8 cellular contexts compared by ENCODE assay signal in the genomic region with DNA sequence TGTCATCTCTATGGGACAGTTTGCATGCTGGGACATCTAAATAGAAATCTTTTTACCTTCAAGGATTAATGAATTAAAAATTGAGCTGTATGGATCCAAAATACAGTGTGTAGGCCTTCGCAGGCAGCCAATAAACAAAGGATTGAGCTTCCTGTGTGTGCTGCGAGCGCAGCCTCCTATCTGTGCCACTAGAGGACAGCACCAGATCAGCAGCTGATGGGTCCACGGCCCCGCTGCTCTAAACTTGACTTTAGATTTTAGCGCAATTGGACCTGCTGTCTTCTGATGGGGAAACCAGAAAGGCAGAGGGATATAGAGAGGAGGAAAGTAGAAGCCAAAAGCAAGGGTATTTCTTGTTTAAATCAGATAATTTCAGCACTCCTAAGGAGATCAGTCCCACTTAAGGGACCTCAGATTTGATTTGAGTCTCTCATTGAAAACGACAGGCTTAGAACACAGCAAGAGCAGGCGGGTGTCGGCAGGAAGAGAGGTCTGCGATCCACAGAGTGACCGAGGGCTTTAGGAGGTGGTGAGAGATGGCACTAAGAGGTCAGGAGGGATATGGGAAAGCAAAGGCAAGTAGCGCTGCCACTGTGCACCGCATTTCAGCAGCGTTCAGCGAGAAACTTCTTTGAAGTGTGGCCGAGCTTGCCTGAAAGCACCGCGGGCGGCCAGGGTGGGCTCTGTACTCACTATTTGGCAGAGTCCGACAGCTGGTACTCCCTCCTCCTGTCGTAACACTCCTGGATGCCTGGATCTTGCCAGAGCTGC.
DNase-seq lines count a peak whose midpoint lies in the region; ATAC-seq, FAIRE-seq and TF ChIP-seq lines count a peak whose summit lies in the region.

No MANE protein-coding gene starts in this region.

- ATAC-seq in GM19395 (IDR thresholded peaks at IDR 0.05; ENCODE audit: unreplicated experiment) (peak; percentile 88), HG03565 (IDR thresholded peaks at IDR 0.05; ENCODE audit: unreplicated experiment) (peak; percentile 92), Right ventricle myocardium superior (ENCODE audit: poor library complexity) (peak; percentile 86), HG02840 (IDR thresholded peaks at IDR 0.05; ENCODE audit: low FRiP score, unreplicated experiment) (no peak)

- no peaks in the 10 kb centered on the region for H3K4me1 ChIP-seq in OCI-LY7 (ENCODE audit: insufficient read depth, low read length, poor library complexity, severe bottlenecking)

- H3K9me2 ChIP-seq in OCI-LY7 (ENCODE audit: insufficient read depth, low read length), result no peaks in the 10 kb centered on the region

- no peak for FAIRE-seq in D721Med (lab: Jason Lieb, UNC)

- no TSS peak for BruUV-seq in OCI-LY7 (replicated peaks; lab: Mats Ljungman, UMichigan)

- CTCF ChIA-PET in OCI-LY7 (lab: Charles Lee; ENCODE audit: unreplicated experiment), result no interaction called here

- no peak overlapping the region for H3K4me2 ChIP-seq in OCI-LY7 (ENCODE audit: low read length)

- no peaks in the 10 kb centered on the region for H3K36me3 ChIP-seq in OCI-LY7 (ENCODE audit: insufficient read depth, low read length)

- intact Hi-C loops in OCI-LY7 (cut with micrococcal nuclease; ENCODE audit: unreplicated experiment), result no loop called here
- intact Hi-C loops in Right ventricle myocardium superior (cut with DNase I), result loop anchor here (10.0 kb wide), 1 partner anchor 321 kb away; no protein-coding TSS in a partner anchor
- intact Hi-C loops in posterior cingulate gyrus (cut with DNase I), result loop anchor here (5.0 kb wide), 2 partner anchors 318 to 603 kb away; no protein-coding TSS in a partner anchor

- no peaks in the 10 kb centered on the region for H3K79me2 ChIP-seq in OCI-LY7 (ENCODE audit: insufficient read depth, low read depth, low read length)

- POLR2A ChIA-PET in OCI-LY7 (lab: Charles Lee), result interaction anchor here (0.6 kb wide), 1 partner anchor 425 kb away, joined by 6 read pairs; no protein-coding TSS in a partner anchor

- DNase-seq in D721Med (ENCODE audit: insufficient read length, low spot score) (peak; percentile 62), OCI-LY7 (ENCODE audit: low spot score) (peak; percentile 42), Right ventricle myocardium superior (peak; percentile 71), posterior cingulate gyrus (peak; percentile 52 to 97 (median 76))
- peak; percentile 54 for DNase-seq in activated naive CD4-positive, alpha-beta T cell treated with anti-CD3 and anti-CD28 coated beads, Interleukin-2, amount 50 U/mL, for 16 hours

- H3K27ac ChIP-seq in OCI-LY7 (ENCODE audit: low read depth, low read length, poor library complexity, severe bottlenecking), result no peak overlapping the region

- no peak overlapping the region for H3K4me3 ChIP-seq in OCI-LY7 (ENCODE audit: low read depth, low read length, poor library complexity, severe bottlenecking)

- no peaks in the 10 kb centered on the region for H4K20me1 ChIP-seq in OCI-LY7 (ENCODE audit: insufficient read depth, low read length)

- peak; percentile 97 for TF ChIP-seq CTCF in D721Med (IDR thresholded peaks at IDR 0.05; ENCODE audit: insufficient read depth, missing control alignments)
- peak; percentile 87 for TF ChIP-seq CTCF in OCI-LY7 (conservative IDR thresholded peaks at IDR 0.05; ENCODE audit: low read length)

- H2AFZ ChIP-seq in OCI-LY7 (ENCODE audit: low read length), result no peak overlapping the region

- no peaks in the 10 kb centered on the region for H3K9me3 ChIP-seq in OCI-LY7 (ENCODE audit: low read length)
